In the genomic region with DNA sequence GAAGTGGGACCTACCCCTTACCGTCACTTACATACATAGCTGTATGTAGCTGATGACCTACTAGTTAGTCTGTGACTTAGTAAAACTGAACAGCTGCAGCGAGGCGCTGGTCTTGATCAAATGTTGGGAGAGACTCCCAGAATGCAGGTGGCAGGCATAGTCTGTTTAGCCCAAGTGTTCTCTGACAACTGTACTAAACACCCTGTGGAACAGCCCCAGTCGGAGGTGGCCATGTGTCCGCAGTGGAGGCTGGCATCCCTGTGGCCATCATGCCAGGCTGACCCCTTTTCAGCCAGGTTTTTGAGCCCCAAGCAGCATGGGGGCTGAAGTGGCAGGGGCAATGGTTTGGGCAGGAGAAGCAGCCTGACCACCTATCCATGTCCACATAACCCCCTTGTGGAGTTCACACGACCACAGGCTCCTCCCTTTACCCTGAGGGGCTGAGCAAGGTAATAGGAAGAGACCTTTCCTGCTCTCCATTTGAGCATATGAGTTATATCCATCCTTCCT, we compare ENCODE assay signal across 18 cellular contexts.
"Had no signal": no experiment of that assay in that cellular context is flagged by ENCODE, and none has a peak within 500 bp of the region (broad histone marks: within the 10 kb centered on the region; RNA-seq: fewer than 3 reads in every experiment).

No MANE protein-coding gene starts in this region.

- DNase-seq: activated CD4-positive, alpha-beta T cell treated with anti-CD3 and anti-CD28 coated beads, Interleukin-2, amount 10 ng/mL, durations not matched to agents 24 days and 14 days; activated CD4-positive, CD25-positive, alpha-beta regulatory T cell treated with anti-CD3 and anti-CD28 coated beads, Interleukin-2, amount 50 U/mL, for 72 hours; activated CD8-positive, alpha-beta T cell treated with anti-CD3 and anti-CD28 coated beads for 36 hours; activated gamma-delta T cell; activated naive CD4-positive, alpha-beta T cell treated with anti-CD3 and anti-CD28 coated beads, Interleukin-2, amount 10 ng/mL, durations not matched to agents 7 days and 5 days; activated naive CD8-positive, alpha-beta T cell treated with anti-CD3 and anti-CD28 coated beads, Interleukin-2, amount 10 ng/mL, durations not matched to agents 7 days and 5 days; central memory CD4-positive, alpha-beta T cell; effector CD4-positive, alpha-beta T cell; midbrain; naive thymus-derived CD4-positive, alpha-beta T cell; nucleus accumbens; psoas muscle; stimulated activated naive CD4-positive, alpha-beta T cell; T-helper 2 cell; testis; transverse colon; uterus had no signal

- H3K27ac ChIP-seq: parathyroid adenoma, psoas muscle, testis, transverse colon, uterus had no signal

- H3K36me3 ChIP-seq: transverse colon, uterus had no signal

- H3K27me3 ChIP-seq: testis had no signal

- H3K4me1 ChIP-seq: parathyroid adenoma, psoas muscle, transverse colon, uterus had no signal

- H3K4me3 ChIP-seq: psoas muscle, testis, transverse colon, uterus had no signal

- ATAC-seq: activated CD8-positive, alpha-beta T cell treated with anti-CD3 and anti-CD28 coated beads for 36 hours; naive thymus-derived CD4-positive, alpha-beta T cell; psoas muscle had no signal

- H3K9me3 ChIP-seq: psoas muscle, testis, transverse colon, uterus had no signal
